ENCODE assay signal across 9 cellular contexts in the genomic region with DNA sequence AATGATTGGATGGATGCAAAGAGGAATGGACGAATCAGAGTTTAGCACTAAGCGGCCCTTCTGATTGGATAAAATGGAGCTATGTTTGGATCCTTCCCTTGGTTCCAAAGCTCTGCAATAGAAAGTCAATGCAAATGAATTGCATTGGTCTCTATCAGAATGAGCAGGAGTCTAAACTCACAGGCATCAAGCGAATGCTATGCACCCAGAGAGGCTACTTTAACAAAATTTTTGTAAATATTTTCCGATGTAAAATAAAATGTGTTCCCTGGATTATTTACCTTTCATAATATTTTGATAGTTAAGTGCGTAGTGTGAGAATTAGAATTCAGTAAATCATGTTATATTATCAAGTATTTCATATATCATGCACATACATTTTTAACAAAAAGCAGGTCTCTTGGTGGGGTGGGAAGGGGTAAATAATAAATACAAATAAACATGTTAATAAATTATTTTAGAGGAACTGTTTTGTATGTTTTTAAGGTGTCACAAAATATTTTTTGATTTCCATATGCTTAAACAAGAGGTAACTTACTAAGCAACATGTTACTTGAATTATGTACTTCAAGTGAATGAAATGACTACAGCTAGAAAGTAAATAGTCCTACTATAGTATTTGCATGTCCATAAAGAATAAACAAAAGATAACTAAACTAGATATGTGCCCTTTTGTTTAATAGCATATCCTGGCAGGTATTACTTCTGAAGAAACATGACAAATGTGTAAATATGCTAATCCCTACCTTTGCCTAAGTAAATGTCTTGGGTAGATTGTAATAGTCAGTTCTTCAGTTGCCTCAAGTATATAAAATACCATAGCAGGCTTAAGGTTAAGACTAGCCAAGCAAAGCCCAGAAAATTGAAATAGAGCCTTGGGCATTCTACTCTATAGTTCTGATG. TPM values are rescaled to one million over a fixed set of nuclear protein-coding genes. Genes with fewer than 3 reads are reported as not detected.
A peak's percentile ranks its signal among the peaks of the same experiment; 100 is the strongest.
DNase-seq lines count a peak whose midpoint lies in the region; ATAC-seq and TF ChIP-seq lines count a peak whose summit lies in the region.
"Had no signal": no experiment of that assay in that cellular context is flagged by ENCODE, and none has a peak within 500 bp of the region (broad histone marks: within the 10 kb centered on the region; RNA-seq: fewer than 3 reads in every experiment).

No MANE protein-coding gene starts in this region.

- H3K4me2 ChIP-seq in HCT116 (ENCODE audit: low read length): peak overlapping the region; percentile 47

- WGBS in sigmoid colon, 2 donors: 20 to 21% methylated on average over 5 of the region's 5 CpGs

- CTCF ChIA-PET in HCT116 (lab: Charles Lee): interaction anchor here (0.7 to 1.5 kb wide), 12 partner anchors 7 to 179 kb away, joined by 3 to 8 read pairs (median 3); partner anchors contain the start of genes SMIM5 and WBP2

- no peaks in the 10 kb centered on the region for H3K9me3 ChIP-seq in HCT116 (ENCODE audit: control insufficient read depth in 1 of 2, insufficient read depth in 1 of 2, low read depth in 1 of 2, low read length in 2 of 2)
- H3K9me3 ChIP-seq in SK-N-MC (ENCODE audit: low read depth, low read length): no peaks in the 10 kb centered on the region; the same call in 1 of the 2 replicates
- H3K9me3 ChIP-seq in sigmoid colon: no peaks in the 10 kb centered on the region
- H3K9me3 ChIP-seq: upper lobe of right lung had no signal

- H3K36me3 ChIP-seq in HCT116 (ENCODE audit: control insufficient read depth in 1 of 2, insufficient read depth in 2 of 2, low read length in 2 of 2) (peaks cover 16 to 33% of the 10 kb centered on the region in 2 experiments), SK-N-MC (ENCODE audit: insufficient read depth, low read length) (peaks cover 33% of the 10 kb centered on the region), sigmoid colon (peaks cover 8 to 38% (median 17%) of the 10 kb centered on the region in 4 donors)

- H3K9ac ChIP-seq in HCT116 (ENCODE audit: low read length): no peak overlapping the region
- H3K9ac ChIP-seq in SK-N-MC (ENCODE audit: insufficient read length): peak overlapping the region; percentile 27

- TF ChIP-seq CTCF in HCT116 (IDR thresholded peaks at IDR 0.05 in 2 of 3, conservative IDR thresholded peaks at IDR 0.05 in 1 of 3; ENCODE audit: borderline replicate concordance in 1 of 3, insufficient read depth in 1 of 3, low read depth in 2 of 3, low read length in 2 of 3) (no peak), epithelial cell of proximal tubule (conservative IDR thresholded peaks at IDR 0.05; ENCODE audit: low read depth, low read length) (no peak), sigmoid colon (IDR thresholded peaks at IDR 0.05) (no peak)

- H3K27me3 ChIP-seq in HCT116 (ENCODE audit: insufficient read depth, low read length) (no peaks in the 10 kb centered on the region), sigmoid colon (no peaks in the 10 kb centered on the region)
- H3K27me3 ChIP-seq: upper lobe of right lung had no signal

- RAD21 ChIA-PET in HCT116 (lab: Charles Lee; ENCODE audit: low non-redundant PET in 1 of 2, low total read pairs in 2 of 2, uncharacterized antibody in 2 of 2, unreplicated experiment in 2 of 2): interaction anchor here (0.6 to 1.0 kb wide), 5 partner anchors 15 to 75 kb away, joined by 3 to 4 read pairs (median 3); partner anchors contain the start of genes GALK1 (in 1 of the 2) and WBP2 (in 1 of the 2)

- TF ChIP-seq RAD21 in HCT116 (IDR thresholded peaks at IDR 0.05; ENCODE audit: low read depth): no peak

- H3K79me2 ChIP-seq in HCT116 (ENCODE audit: insufficient read depth, low read length): peaks cover 30% of the 10 kb centered on the region

- no peak for TF ChIP-seq EP300 in sigmoid colon (IDR thresholded peaks at IDR 0.05)

- no TSS peak for BruUV-seq in HCT116 (replicated peaks; lab: Mats Ljungman, UMichigan)

- peaks cover 35 to 76% of the 10 kb centered on the region in 2 experiments for H3K4me1 ChIP-seq in HCT116 (ENCODE audit: control insufficient read depth in 1 of 2, insufficient read depth in 2 of 2, low read length in 2 of 2)
- H3K4me1 ChIP-seq in sigmoid colon: peaks cover 0 to 43% (median 33%) of the 10 kb centered on the region in 4 donors

- H3K27ac ChIP-seq in HCT116 (ENCODE audit: low read depth, low read length) (peak overlapping the region; percentile 39; the same call in 1 of the 2 replicates), SK-N-MC (peak overlapping the region; percentile 79), sigmoid colon (peak overlapping the region; percentile 53 to 98 (median 83))

- H2AFZ ChIP-seq in HCT116 (ENCODE audit: low read depth, low read length, poor library complexity, severe bottlenecking): peak overlapping the region; percentile 82

- peak overlapping the region in 1 of 2 experiments; percentile 84; a peak in 1 of 4 replicates for H3K4me3 ChIP-seq in HCT116 (replicated peaks in 1 of 2; ENCODE audit: low read depth in 1 of 2, low read length in 2 of 2)
- peak overlapping the region; percentile 53 for H3K4me3 ChIP-seq in SK-N-MC
- peak overlapping the region; percentile 21 for H3K4me3 ChIP-seq in epithelial cell of proximal tubule (ENCODE audit: low read depth, low read length)
- peak overlapping the region in 1 of 4 donors; percentile 91 for H3K4me3 ChIP-seq in sigmoid colon

- peaks cover 31% of the 10 kb centered on the region for H4K20me1 ChIP-seq in HCT116 (ENCODE audit: insufficient read depth)

- H3K9me2 ChIP-seq in HCT116 (ENCODE audit: insufficient read depth): no peaks in the 10 kb centered on the region

- no peak for TF ChIP-seq POLR2A in HCT116 (IDR thresholded peaks at IDR 0.05; ENCODE audit: borderline replicate concordance, extremely low read depth, insufficient read depth, insufficient read length)
- TF ChIP-seq POLR2A in sigmoid colon (IDR thresholded peaks at IDR 0.05): no peak
- no peak for TF ChIP-seq POLR2A in GM18505 (IDR thresholded peaks at IDR 0.05; ENCODE audit: borderline replicate concordance, extremely low read depth, insufficient read depth, insufficient read length)

- no peak for DNase-seq in HCT116 (ENCODE audit: low read depth, low spot score)
- DNase-seq in SK-N-MC (ENCODE audit: low read depth, low spot score): no peak
- DNase-seq in epithelial cell of proximal tubule (ENCODE audit: low read depth): no peak
- no peak for DNase-seq in sigmoid colon
- DNase-seq in NCI-H82 treated with DMSO at 0.1 percent for 48 hours (lab: John Stamatoyannopoulos, UW; ENCODE audit: unreplicated experiment): no peak
- no peak for DNase-seq in RPMI8226

- intact Hi-C loops in HCT116 (cut with micrococcal nuclease) (loop anchor here (2.0 to 5.0 kb wide), 2 partner anchors 75 to 97 kb away; partner anchors contain the start of genes TRIM47 and WBP2), sigmoid colon (cut with DNase I) (loop anchor here (5.0 kb wide), 2 partner anchors 97 to 117 kb away; partner anchors contain the start of genes TRIM47 and TRIM65)

- no peak for ATAC-seq in HCT116
- no peak for ATAC-seq in GM18505 (IDR thresholded peaks at IDR 0.05; ENCODE audit: unreplicated experiment)
- no peak for ATAC-seq in HG03565 (IDR thresholded peaks at IDR 0.05; ENCODE audit: unreplicated experiment)

- POLR2A ChIA-PET in HCT116 (lab: Charles Lee): interaction anchor here (0.6 to 5.0 kb wide), 87 partner anchors 9 to 509 kb away, joined by 3 to 83 read pairs (median 4); partner anchors contain the start of genes FBF1, GALK1, ITGB4 and MIF4GD

TF ChIP-seq in HCT116, 20 proteins besides CTCF, POLR2A, EP300 and RAD21 (continues in another document):
- no peak for TF ChIP-seq CBX3 (IDR thresholded peaks at IDR 0.05; ENCODE audit: low read depth)
- no peak for TF ChIP-seq YY1 (IDR thresholded peaks at IDR 0.05; ENCODE audit: extremely low read depth, insufficient replicate concordance, low read depth, low read length)
- no peak for TF ChIP-seq EGR1 (IDR thresholded peaks at IDR 0.05; ENCODE audit: low read depth)
- no peak for TF ChIP-seq SP1 (IDR thresholded peaks at IDR 0.05; ENCODE audit: low read depth)
- no peak for TF ChIP-seq EZH2phosphoT487 (IDR thresholded peaks at IDR 0.05; ENCODE audit: borderline replicate concordance)
- no peak for TF ChIP-seq ATF3 (IDR thresholded peaks at IDR 0.05)
- no peak for TF ChIP-seq ZFX (IDR thresholded peaks at IDR 0.05)
- TF ChIP-seq EZH2 (IDR thresholded peaks at IDR 0.05): no peak
- TF ChIP-seq SIN3A (IDR thresholded peaks at IDR 0.05; ENCODE audit: low read depth): no peak
- TF ChIP-seq FOSL1 (IDR thresholded peaks at IDR 0.05; ENCODE audit: low read depth): no peak
- no peak for TF ChIP-seq ELF1 (IDR thresholded peaks at IDR 0.05; ENCODE audit: borderline replicate concordance, low read depth)
- TF ChIP-seq POLR2AphosphoS5 (IDR thresholded peaks at IDR 0.05; ENCODE audit: low read depth, low read length): no peak
- TF ChIP-seq CEBPB (IDR thresholded peaks at IDR 0.05; ENCODE audit: low read depth): no peak

RNA-seq across cellular contexts. Expression of gene UNK, which starts 4.4 kb away (rescaled TPM):
- total RNA-seq in HCT116 (2021; ENCODE audit: unreplicated experiment) (40.6 TPM), epithelial cell of proximal tubule (19.4 and 20.3 TPM in 2 replicates), sigmoid colon (10 to 100 TPM; 18.9 to 29.6 (median 26.4) TPM)
- 25.7 and 28.3 TPM in 2 replicates for polyA plus RNA-seq in HCT116 (2012)
- 10 to 100 TPM; 12.7 to 24.4 (median 16.8) TPM for polyA plus RNA-seq in sigmoid colon

RNA-seq across cellular contexts. Expression of gene GALK1, which starts 15.2 kb away (rescaled TPM):
- total RNA-seq in HCT116 (2021; ENCODE audit: unreplicated experiment) (57.8 TPM), epithelial cell of proximal tubule (44.3 and 48.2 TPM in 2 replicates), sigmoid colon (10 to 100 TPM; 17.2 to 24.6 (median 20.3) TPM)
- polyA plus RNA-seq in HCT116 (2012): 64.9 and 68.3 TPM in 2 replicates
- 10 to 100 TPM; 14.3 to 28.2 (median 14.4) TPM for polyA plus RNA-seq in sigmoid colon

RNA-seq across cellular contexts. Expression of gene ITGB4, which starts 59.0 kb away (rescaled TPM):
- 568 TPM for total RNA-seq in HCT116 (2021; ENCODE audit: unreplicated experiment)
- 727 and 809 TPM in 2 replicates for polyA plus RNA-seq in HCT116 (2012)
- 22.6 and 33.3 TPM in 2 replicates for total RNA-seq in epithelial cell of proximal tubule
- 10 to 100 TPM; 15.1 to 43.2 (median 23.1) TPM for total RNA-seq in sigmoid colon
- 100 to 1,000 TPM in 1 of 3 donors, 10 to 100 TPM in 2; 17.8 to 116 (median 25.8) TPM for polyA plus RNA-seq in sigmoid colon

Comparison
In these comparisons a context has a peak if more than half of its experiments do, and no peak if none do; other contexts are left out.
1. RNA of gene ITGB4, which starts 59.0 kb away (total RNA-seq): 568 TPM in HCT116 (single experiment); 22.6 to 33.3 TPM in epithelial cell of proximal tubule and 15.1 to 43.2 TPM in sigmoid colon; every median in the first group is over 10 times any median in the second.
2. Peak in every context shown above with its lines, with median percentiles within 50 percentile points of each other: H3K27ac ChIP-seq.